In genomic region chr4:109998867-109999303, GRCh38 we compare ENCODE assay signal across 8 cellular contexts.
DNase-seq lines count a peak whose midpoint lies in the region; ATAC-seq and TF ChIP-seq lines count a peak whose summit lies in the region.

No MANE protein-coding gene starts in this region.

- 0% methylated on average over 1 of the region's 1 CpG for WGBS in liver

- no peak for TF ChIP-seq POLR2A in uterus (IDR thresholded peaks at IDR 0.05)

- no peaks in the 10 kb centered on the region for H3K9me3 ChIP-seq in liver (ENCODE audit: control insufficient read depth in 4 of 4, low read length in 3 of 4)
- H3K9me3 ChIP-seq in uterus, result no peaks in the 10 kb centered on the region

- peak; percentile 88 to 89 for TF ChIP-seq RAD21 in liver (IDR thresholded peaks at IDR 0.05)

- intact Hi-C loops in uterus (cut with DNase I; ENCODE audit: low total_unique reads), result no loop called here

- no peak overlapping the region for H3K4me3 ChIP-seq in liver (ENCODE audit: low read depth in 1 of 3, low read length in 3 of 3)
- no peak overlapping the region for H3K4me3 ChIP-seq in uterus

- H3K27me3 ChIP-seq in liver (ENCODE audit: control insufficient read depth in 4 of 4, insufficient read depth in 4 of 4, low read length in 3 of 4), result no peaks in the 10 kb centered on the region
- no peaks in the 10 kb centered on the region for H3K27me3 ChIP-seq in uterus

- DNase-seq in NCI-H1694 (lab: John Stamatoyannopoulos, UW), result peak; percentile 18
- no peak for DNase-seq in NCI-H1694 treated with DMSO at 0.1 percent for 48 hours (lab: John Stamatoyannopoulos, UW)
- peak; percentile 72 for DNase-seq in NCI-H82 (lab: John Stamatoyannopoulos, UW)
- DNase-seq in central memory CD4-positive, alpha-beta T cell, result peak; percentile 54
- DNase-seq in uterus, result no peak

- TF ChIP-seq CTCF in liver (IDR thresholded peaks at IDR 0.05; ENCODE audit: low read depth, low read length, missing input control) (peak; percentile 82), uterus (IDR thresholded peaks at IDR 0.05) (peak; percentile 56 to 69 (median 66))

- H3K27ac ChIP-seq in liver (ENCODE audit: low read depth in 1 of 2, low read length in 2 of 2) (no peak overlapping the region), uterus (no peak overlapping the region)

- peak overlapping the region in 1 of 2 donors; percentile 39 for H3K9ac ChIP-seq in liver (ENCODE audit: low read depth in 1 of 2, low read length in 2 of 2)

- H3K36me3 ChIP-seq in liver (ENCODE audit: control insufficient read depth in 4 of 4, insufficient read depth in 3 of 4, low read depth in 1 of 4, low read length in 3 of 4), result no peaks in the 10 kb centered on the region
- no peaks in the 10 kb centered on the region for H3K36me3 ChIP-seq in uterus

- ATAC-seq in GM18909 (IDR thresholded peaks at IDR 0.05; ENCODE audit: poor library complexity, unreplicated experiment) (peak; percentile 38), HG03354 (IDR thresholded peaks at IDR 0.05; ENCODE audit: poor library complexity, severe bottlenecking, unreplicated experiment) (peak; percentile 40)

- peaks cover 0 to 10% (median 5%) of the 10 kb centered on the region in 4 donors for H3K4me1 ChIP-seq in liver (ENCODE audit: control insufficient read depth in 4 of 4, insufficient read depth in 4 of 4, low read length in 3 of 4)
- no peaks in the 10 kb centered on the region for H3K4me1 ChIP-seq in uterus

TF ChIP-seq in liver, 16 proteins besides CTCF, POLR2A, EP300 and RAD21:
- TF ChIP-seq REST (IDR thresholded peaks at IDR 0.05) (no peak), HNF4A (conservative IDR thresholded peaks at IDR 0.05) (peak in 1 of 2 donors; percentile 30), RXRA (IDR thresholded peaks at IDR 0.05) (peak in 1 of 2 donors; percentile 33), JUND (IDR thresholded peaks at IDR 0.05) (no peak)

Comparison
In these comparisons a context has a peak if more than half of its experiments do, and no peak if none do; other contexts are left out.
1. DNase-seq: peak in NCI-H1694 (single experiment), NCI-H82 (single experiment) and central memory CD4-positive, alpha-beta T cell (single experiment); none in NCI-H1694 treated with DMSO at 0.1 percent for 48 hours (single experiment) and uterus (0 of 2).